In genomic region chr21:37563641-37564340, GRCh38 we compare ENCODE assay signal across 8 cellular contexts.
A peak's percentile ranks its signal among the peaks of the same experiment; 100 is the strongest.
DNase-seq lines count a peak whose midpoint lies in the region; ATAC-seq and TF ChIP-seq lines count a peak whose summit lies in the region.

No MANE protein-coding gene starts in this region.

- DNase-seq in AG10803 (ENCODE audit: low read depth), result peak; percentile 90
- peak; percentile 84 for DNase-seq in NCI-H2196 treated with DMSO at 0.1 percent for 48 hours (lab: John Stamatoyannopoulos, UW; ENCODE audit: unreplicated experiment)
- DNase-seq in activated CD4-positive, CD25-positive, alpha-beta regulatory T cell (lab: John Stamatoyannopoulos, UW), result peak; percentile 77 to 90 (median 86)
- peak; percentile 55 to 97 (median 90) for DNase-seq in caudate nucleus (lab: John Stamatoyannopoulos, UW)
- peak; percentile 87 for DNase-seq in islet precursor cell
- DNase-seq in stimulated activated CD4-positive, alpha-beta T cell treated with anti-CD3 and anti-CD28 coated beads, Interleukin-15, amount 100 ng/mL, for 24 hours, result peak; percentile 94

- peak; percentile 88 for ATAC-seq in HG03159 (IDR thresholded peaks at IDR 0.05; ENCODE audit: unreplicated experiment)

- peak; percentile 34 for TF ChIP-seq CTCF in AG10803 (conservative IDR thresholded peaks at IDR 0.05; ENCODE audit: low read length)

- peak overlapping the region; percentile 83 for H3K4me3 ChIP-seq in AG10803 (ENCODE audit: low read length)

- TF ChIP-seq POLR2A in GM18951 (IDR thresholded peaks at IDR 0.05; ENCODE audit: extremely low read depth, insufficient read depth, insufficient read length), result peak; percentile 86

- in situ Hi-C loops in GM18951 (cut with MboI; ENCODE audit: low sequenced_read_pairs, unreplicated experiment), result no loop called here

- H3K27ac ChIP-seq in caudate nucleus (ENCODE audit: low read depth, low read length), result peak overlapping the region; percentile 92

Comparison
In these comparisons a context has a peak if more than half of its experiments do, and no peak if none do; other contexts are left out.
1. Peak in every context shown above with its lines: DNase-seq, ATAC-seq, H3K4me3 ChIP-seq and H3K27ac ChIP-seq.